Comparison of ENCODE assay signal across 9 cellular contexts in genomic region chr14:49863483-49864262, GRCh38. TPM values are rescaled to one million over a fixed set of nuclear protein-coding genes. Genes with fewer than 3 reads are reported as not detected.
A peak's percentile ranks its signal among the peaks of the same experiment; 100 is the strongest.
DNase-seq lines count a peak whose midpoint lies in the region; ATAC-seq and TF ChIP-seq lines count a peak whose summit lies in the region.
"Had no signal": no experiment of that assay in that cellular context is flagged by ENCODE, and none has a peak within 500 bp of the region (broad histone marks: within the 10 kb centered on the region; RNA-seq: fewer than 3 reads in every experiment).

No MANE protein-coding gene starts in this region.

- peak overlapping the region; percentile 84 for H3K4me3 ChIP-seq in BE2C (ENCODE audit: low read depth, low read length)
- H3K4me3 ChIP-seq in HL-60 (replicated peaks; ENCODE audit: insufficient read depth, low read length), result peak overlapping the region; percentile 77
- peak overlapping the region; percentile 35 for H3K4me3 ChIP-seq in mucosa of descending colon

- H3K36me3 ChIP-seq in BE2C (no peaks in the 10 kb centered on the region), mucosa of descending colon (ENCODE audit: low read depth) (no peaks in the 10 kb centered on the region)

- H3K36me3 Mint-ChIP-seq in MCF 10A (ENCODE audit: insufficient read depth, unreplicated experiment), result peaks cover 14% of the 10 kb centered on the region
- no peaks in the 10 kb centered on the region for H3K36me3 Mint-ChIP-seq in progenitor cell of endocrine pancreas (ENCODE audit: insufficient read depth)

- H3K4me3 Mint-ChIP-seq in MCF 10A (ENCODE audit: unreplicated experiment), result no peak overlapping the region
- no peak overlapping the region for H3K4me3 Mint-ChIP-seq in progenitor cell of endocrine pancreas (ENCODE audit: low read depth)
- H3K4me3 Mint-ChIP-seq: dendritic cell treated with granulocyte-macrophage colony-stimulating factor and Interleukin-4, amounts not matched to agents 40 ng/mL and 50 ng/mL, for 4 days had no signal

- POLR2A ChIA-PET in MCF 10A (lab: Yijun Ruan, JAX), result interaction anchor here (0.6 to 9.1 kb wide), 41 partner anchors 11 to 448 kb away, joined by 3 to 176 read pairs (median 5); partner anchors contain the start of genes ARF6, DMAC2L, L2HGDH and NEMF

- H3K9me3 ChIP-seq in BE2C, result no peaks in the 10 kb centered on the region
- H3K9me3 ChIP-seq in mucosa of descending colon, result no peaks in the 10 kb centered on the region

- H3K4me1 Mint-ChIP-seq in MCF 10A (ENCODE audit: insufficient read depth, unreplicated experiment), result peaks cover 10% of the 10 kb centered on the region
- peaks cover 3% of the 10 kb centered on the region for H3K4me1 Mint-ChIP-seq in progenitor cell of endocrine pancreas (ENCODE audit: low read depth)

- TF ChIP-seq CTCF in BE2C (IDR thresholded peaks at IDR 0.05; ENCODE audit: low read depth, low read length) (no peak), HL-60 (IDR thresholded peaks at IDR 0.05; ENCODE audit: insufficient read depth, low read length) (no peak), MCF 10A (IDR thresholded peaks at IDR 0.05; ENCODE audit: unreplicated experiment) (no peak), mucosa of descending colon (IDR thresholded peaks at IDR 0.05) (no peak), progenitor cell of endocrine pancreas (IDR thresholded peaks at IDR 0.05; ENCODE audit: unreplicated experiment) (no peak)

- H3K27ac Mint-ChIP-seq in MCF 10A (ENCODE audit: low read depth, unreplicated experiment) (no peak overlapping the region), progenitor cell of endocrine pancreas (no peak overlapping the region)
- H3K27ac Mint-ChIP-seq: dendritic cell treated with granulocyte-macrophage colony-stimulating factor and Interleukin-4, amounts not matched to agents 40 ng/mL and 50 ng/mL, for 4 days had no signal

- H3K27ac ChIP-seq in HL-60 (replicated peaks), result peak overlapping the region; percentile 87

- H3K9me3 Mint-ChIP-seq in MCF 10A (ENCODE audit: unreplicated experiment) (no peaks in the 10 kb centered on the region), progenitor cell of endocrine pancreas (ENCODE audit: low read depth) (no peaks in the 10 kb centered on the region)
- H3K9me3 Mint-ChIP-seq: dendritic cell treated with granulocyte-macrophage colony-stimulating factor and Interleukin-4, amounts not matched to agents 40 ng/mL and 50 ng/mL, for 4 days had no signal

- H3K27me3 ChIP-seq in BE2C (no peaks in the 10 kb centered on the region), HL-60 (ENCODE audit: insufficient read depth, poor library complexity, severe bottlenecking) (no peaks in the 10 kb centered on the region)

- intact Hi-C loops in MCF 10A (cut with micrococcal nuclease), result loop anchor here (2.0 to 10.0 kb wide), 3 partner anchors 29 to 671 kb away; partner anchors contain the start of genes ARF6, MAP4K5 and SOS2
- intact Hi-C loops in mucosa of descending colon (cut with DNase I, micrococcal nuclease), result loop anchor here (5.0 to 10.0 kb wide), 3 partner anchors 181 to 371 kb away; partner anchors contain the start of gene SOS2 (in 1 of the 2)

- BruUV-seq in MCF 10A (replicated peaks; lab: Mats Ljungman, UMichigan), result no TSS peak

- H3K27me3 Mint-ChIP-seq in MCF 10A (ENCODE audit: insufficient read depth, unreplicated experiment) (no peaks in the 10 kb centered on the region), progenitor cell of endocrine pancreas (no peaks in the 10 kb centered on the region)
- H3K27me3 Mint-ChIP-seq: dendritic cell treated with granulocyte-macrophage colony-stimulating factor and Interleukin-4, amounts not matched to agents 40 ng/mL and 50 ng/mL, for 4 days had no signal

- H3K4me1 ChIP-seq in BE2C, result peaks cover 2% of the 10 kb centered on the region; the same call in 1 of the 2 replicates
- H3K4me1 ChIP-seq in mucosa of descending colon (ENCODE audit: low read depth), result peaks cover 4% of the 10 kb centered on the region

- ATAC-seq in mucosa of descending colon (no peak), GM21723 (IDR thresholded peaks at IDR 0.05; ENCODE audit: unreplicated experiment) (no peak)

- DNase-seq in BE2C (no peak), HL-60 (ENCODE audit: low read depth in 1 of 2, low spot score in 1 of 2) (no peak), MCF 10A (ENCODE audit: unreplicated experiment) (peak; percentile 13), mucosa of descending colon (peak in 1 of 3 donors; percentile 58), AG08395 (ENCODE audit: low spot score) (no peak), progenitor cell of endocrine pancreas (ENCODE audit: low spot score, unreplicated experiment) (no peak), hippocampal formation (lab: John Stamatoyannopoulos, UW) (no peak)

- CTCF ChIA-PET in MCF 10A (lab: Yijun Ruan, JAX), result interaction anchor here (0.6 to 13.6 kb wide), 34 partner anchors 12 to 479 kb away, joined by 3 to 178 read pairs (median 11); partner anchors contain the start of genes ARF6, NEMF and VCPKMT

RNA-seq across cellular contexts. Expression of gene NEMF, which starts 11.1 kb away (rescaled TPM):
- polyA plus RNA-seq in BE2C (2012; ENCODE audit: insufficient read depth, insufficient read length, low read depth), result 25.0 TPM
- total RNA-seq in MCF 10A (2022) (55.0 and 57.7 TPM in 2 replicates), mucosa of descending colon (10 to 100 TPM; 54.8 to 68.9 (median 66.6) TPM), progenitor cell of endocrine pancreas (86.1 and 86.8 TPM in 2 replicates)

RNA-seq across cellular contexts. Expression of gene ARF6, which starts 29.2 kb away (rescaled TPM):
- polyA plus RNA-seq in BE2C (2012; ENCODE audit: insufficient read depth, insufficient read length, low read depth), result 34.3 TPM
- total RNA-seq in MCF 10A (2022) (111 and 112 TPM in 2 replicates), mucosa of descending colon (100 to 1,000 TPM in 2 of 3 donors, 10 to 100 TPM in 1; 84.3 to 125 (median 123) TPM), progenitor cell of endocrine pancreas (49.8 and 49.9 TPM in 2 replicates)
